Comparison of ENCODE assay signal across 15 cellular contexts in the genomic region with DNA sequence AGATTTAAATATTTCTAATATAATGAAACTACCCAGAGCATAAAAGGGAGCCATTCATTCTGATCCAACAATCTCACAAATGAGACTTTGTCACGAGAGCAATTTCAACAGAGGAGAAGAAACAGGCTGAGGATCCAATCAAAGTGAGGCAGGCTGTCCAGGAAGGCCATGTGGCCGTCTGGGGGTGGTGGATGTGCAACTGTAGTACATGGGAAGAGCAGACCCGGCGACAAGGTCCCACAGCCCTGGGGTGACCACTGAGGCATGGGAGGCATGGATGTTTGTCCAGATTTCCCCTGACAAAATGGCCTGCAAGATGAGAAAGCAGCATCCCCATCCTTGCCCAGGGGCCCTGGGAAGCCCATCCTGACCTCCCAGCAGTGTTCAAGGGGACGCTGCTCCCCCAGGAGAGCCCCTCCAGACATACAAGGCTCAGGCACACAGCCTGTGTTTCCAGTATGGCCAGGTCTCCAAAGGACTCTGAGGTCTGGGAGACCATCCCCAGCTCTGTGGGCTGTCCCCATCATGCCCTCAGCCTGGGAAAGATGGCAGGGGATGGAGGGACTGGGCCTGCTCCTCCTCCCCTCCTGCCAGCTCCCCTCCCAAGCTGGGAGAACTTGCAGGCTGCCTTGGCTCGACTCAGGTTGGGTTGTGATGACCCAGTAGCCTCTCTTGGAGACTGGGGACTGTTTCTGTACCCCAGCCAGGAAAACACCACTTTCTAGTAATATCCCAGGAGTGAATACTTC. TPM values are rescaled to one million over a fixed set of nuclear protein-coding genes. Genes with fewer than 3 reads are reported as not detected.
A peak's percentile ranks its signal among the peaks of the same experiment; 100 is the strongest.
DNase-seq lines count a peak whose midpoint lies in the region; ATAC-seq and TF ChIP-seq lines count a peak whose summit lies in the region.
"Had no signal": no experiment of that assay in that cellular context is flagged by ENCODE, and none has a peak within 500 bp of the region (broad histone marks: within the 10 kb centered on the region; RNA-seq: fewer than 3 reads in every experiment).

No MANE protein-coding gene starts in this region.

- in situ Hi-C loops in SK-MEL-5 (cut with HindIII; ENCODE audit: low pct_unique_long_range_greater_than_20kb, low sequenced_read_pairs), result no loop called here

- TF ChIP-seq CTCF in right atrium auricular region (IDR thresholded peaks at IDR 0.05) (no peak), tibial artery (IDR thresholded peaks at IDR 0.05) (no peak)

- H3K36me3 ChIP-seq in right atrium auricular region, result no peaks in the 10 kb centered on the region
- H3K36me3 ChIP-seq in tibial artery, result no peaks in the 10 kb centered on the region
- H3K36me3 ChIP-seq: Peyer's patch had no signal

- no peak overlapping the region for H3K4me3 ChIP-seq in right atrium auricular region
- no peak overlapping the region for H3K4me3 ChIP-seq in tibial artery
- H3K4me3 ChIP-seq: K562, Peyer's patch had no signal

- H3K4me1 ChIP-seq in right atrium auricular region, result no peaks in the 10 kb centered on the region
- H3K4me1 ChIP-seq in tibial artery, result peaks cover 0 to 2% (median 0%) of the 10 kb centered on the region in 4 donors
- H3K4me1 ChIP-seq: Peyer's patch had no signal

- no peaks in the 10 kb centered on the region for H3K9me3 ChIP-seq in right atrium auricular region
- no peaks in the 10 kb centered on the region for H3K9me3 ChIP-seq in tibial artery
- H3K9me3 ChIP-seq: Peyer's patch had no signal

- ATAC-seq in Right ventricle myocardium inferior (peak; percentile 26), left lobe of liver (no peak)
- ATAC-seq: K562 had no signal

- intact Hi-C loops in Right ventricle myocardium inferior (cut with DNase I) (no loop called here), tibial artery (cut with DNase I; ENCODE audit: low total_unique reads) (no loop called here)

- H3K27ac ChIP-seq in right atrium auricular region (no peak overlapping the region), tibial artery (no peak overlapping the region)
- H3K27ac ChIP-seq: C4-2B, Peyer's patch had no signal

- H3K27me3 ChIP-seq in right atrium auricular region (no peaks in the 10 kb centered on the region), tibial artery (no peaks in the 10 kb centered on the region)
- H3K27me3 ChIP-seq: Peyer's patch had no signal

- DNase-seq in Right ventricle myocardium inferior (ENCODE audit: missing footprints) (no peak), right atrium auricular region (ENCODE audit: low spot score) (no peak), SK-MEL-5 (ENCODE audit: low read depth, low spot score) (peak; percentile 11), left lobe of liver (ENCODE audit: low spot score) (peak; percentile 34), tibial artery (peak; percentile 7 to 51), SIG-M5 treated with dmso at 0.1 percent for 504 hours (lab: John Stamatoyannopoulos, UW; ENCODE audit: unreplicated experiment) (no peak), NCI-H146 (lab: John Stamatoyannopoulos, UW) (no peak), NCI-H748 treated with DMSO at 0.1 percent for 48 hours (lab: John Stamatoyannopoulos, UW) (no peak)
- DNase-seq: COR-L47, DMS153, NCI-H2107, Peyer's patch, SIG-M5 had no signal

RNA-seq across cellular contexts. Expression of gene FCN2, which starts 27.5 kb away (rescaled TPM):
- total RNA-seq in Right ventricle myocardium inferior (not detected), right atrium auricular region (not detected), left lobe of liver (95.7 TPM)
- total RNA-seq in SK-MEL-5 (2014; rRNA removed; shearing (Covaris generic)), result not detected in 2 replicates
- polyA plus RNA-seq in SK-MEL-5 (2015; cell fraction: cytosol; rRNA removed), result not detected in 2 replicates
- 1.3 TPM in 1 of 2 replicates, not detected in the other for polyA plus RNA-seq in SK-MEL-5 (2015; cell fraction: nucleus; rRNA removed)
- total RNA-seq: K562, Peyer's patch had no signal
- polyA plus RNA-seq: K562 had no signal

Comparison
In these comparisons a context has a peak if more than half of its experiments do, and no peak if none do; other contexts are left out.
1. DNase-seq: peak in SK-MEL-5 (single experiment), left lobe of liver (single experiment) and tibial artery (2 of 2); none in Right ventricle myocardium inferior (single experiment), right atrium auricular region (single experiment), SIG-M5 treated with dmso at 0.1 percent for 504 hours (single experiment), NCI-H146 (single experiment) and NCI-H748 treated with DMSO at 0.1 percent for 48 hours (single experiment).
2. RNA of gene FCN2, which starts 27.5 kb away (total RNA-seq): 95.7 TPM in left lobe of liver (single experiment); not detected in Right ventricle myocardium inferior (single experiment), not detected in right atrium auricular region and not detected in SK-MEL-5; every median in the first group is over 10 times any median in the second.